1 cellular context compared by ENCODE assay signal in the genomic region with DNA sequence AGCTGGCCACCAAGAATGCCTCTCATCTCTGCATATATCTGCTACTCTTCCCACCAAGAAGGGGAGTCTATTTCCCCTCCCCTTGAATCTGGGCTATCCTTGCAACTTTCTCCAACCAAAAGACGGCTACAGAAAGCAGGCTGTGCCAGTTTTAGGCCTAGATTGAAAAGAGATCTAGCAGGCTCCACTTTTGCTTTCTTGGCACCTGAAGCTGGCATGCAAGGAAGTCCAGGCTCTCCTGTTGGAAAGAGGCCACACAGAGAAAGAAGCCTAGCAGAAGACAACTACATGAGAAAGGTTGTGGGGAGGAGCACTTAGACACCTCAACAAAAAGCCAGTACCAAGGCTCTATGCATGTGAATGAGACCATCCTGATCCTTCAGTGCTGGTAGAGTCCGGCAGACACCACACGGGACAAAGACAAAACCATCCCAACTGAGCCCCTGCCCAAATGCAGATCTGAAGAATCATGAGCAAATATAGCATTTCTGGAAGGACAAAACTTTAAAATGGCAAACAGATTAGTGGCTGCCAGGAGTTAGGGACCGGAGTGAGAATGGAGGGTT.
TF ChIP-seq lines count a peak whose summit lies in the region.

No MANE protein-coding gene starts in this region.

TF ChIP-seq in K562, 482 proteins besides CTCF, POLR2A, EP300 and RAD21 (continued from another document):
- TF ChIP-seq, protein P1, sequence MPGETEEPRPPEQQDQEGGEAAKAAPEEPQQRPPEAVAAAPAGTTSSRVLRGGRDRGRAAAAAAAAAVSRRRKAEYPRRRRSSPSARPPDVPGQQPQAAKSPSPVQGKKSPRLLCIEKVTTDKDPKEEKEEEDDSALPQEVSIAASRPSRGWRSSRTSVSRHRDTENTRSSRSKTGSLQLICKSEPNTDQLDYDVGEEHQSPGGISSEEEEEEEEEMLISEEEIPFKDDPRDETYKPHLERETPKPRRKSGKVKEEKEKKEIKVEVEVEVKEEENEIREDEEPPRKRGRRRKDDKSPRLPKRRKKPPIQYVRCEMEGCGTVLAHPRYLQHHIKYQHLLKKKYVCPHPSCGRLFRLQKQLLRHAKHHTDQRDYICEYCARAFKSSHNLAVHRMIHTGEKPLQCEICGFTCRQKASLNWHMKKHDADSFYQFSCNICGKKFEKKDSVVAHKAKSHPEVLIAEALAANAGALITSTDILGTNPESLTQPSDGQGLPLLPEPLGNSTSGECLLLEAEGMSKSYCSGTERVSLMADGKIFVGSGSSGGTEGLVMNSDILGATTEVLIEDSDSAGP (CRISPR knock-in tag; IDR thresholded peaks at IDR 0.05), result no peak
- TF ChIP-seq, protein P2, sequence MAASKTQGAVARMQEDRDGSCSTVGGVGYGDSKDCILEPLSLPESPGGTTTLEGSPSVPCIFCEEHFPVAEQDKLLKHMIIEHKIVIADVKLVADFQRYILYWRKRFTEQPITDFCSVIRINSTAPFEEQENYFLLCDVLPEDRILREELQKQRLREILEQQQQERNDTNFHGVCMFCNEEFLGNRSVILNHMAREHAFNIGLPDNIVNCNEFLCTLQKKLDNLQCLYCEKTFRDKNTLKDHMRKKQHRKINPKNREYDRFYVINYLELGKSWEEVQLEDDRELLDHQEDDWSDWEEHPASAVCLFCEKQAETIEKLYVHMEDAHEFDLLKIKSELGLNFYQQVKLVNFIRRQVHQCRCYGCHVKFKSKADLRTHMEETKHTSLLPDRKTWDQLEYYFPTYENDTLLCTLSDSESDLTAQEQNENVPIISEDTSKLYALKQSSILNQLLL (CRISPR knock-in tag; IDR thresholded peaks at IDR 0.05; ENCODE audit: borderline replicate concordance), result no peak
- no peak for TF ChIP-seq ZNF165 (CRISPR knock-in tag; IDR thresholded peaks at IDR 0.05; ENCODE audit: borderline replicate concordance)
- TF ChIP-seq, protein P3, sequence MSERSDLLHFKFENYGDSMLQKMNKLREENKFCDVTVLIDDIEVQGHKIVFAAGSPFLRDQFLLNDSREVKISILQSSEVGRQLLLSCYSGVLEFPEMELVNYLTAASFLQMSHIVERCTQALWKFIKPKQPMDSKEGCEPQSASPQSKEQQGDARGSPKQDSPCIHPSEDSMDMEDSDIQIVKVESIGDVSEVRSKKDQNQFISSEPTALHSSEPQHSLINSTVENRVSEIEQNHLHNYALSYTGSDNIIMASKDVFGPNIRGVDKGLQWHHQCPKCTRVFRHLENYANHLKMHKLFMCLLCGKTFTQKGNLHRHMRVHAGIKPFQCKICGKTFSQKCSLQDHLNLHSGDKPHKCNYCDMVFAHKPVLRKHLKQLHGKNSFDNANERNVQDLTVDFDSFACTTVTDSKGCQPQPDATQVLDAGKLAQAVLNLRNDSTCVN (CRISPR knock-in tag; IDR thresholded peaks at IDR 0.05), result no peak
- TF ChIP-seq, protein P4, sequence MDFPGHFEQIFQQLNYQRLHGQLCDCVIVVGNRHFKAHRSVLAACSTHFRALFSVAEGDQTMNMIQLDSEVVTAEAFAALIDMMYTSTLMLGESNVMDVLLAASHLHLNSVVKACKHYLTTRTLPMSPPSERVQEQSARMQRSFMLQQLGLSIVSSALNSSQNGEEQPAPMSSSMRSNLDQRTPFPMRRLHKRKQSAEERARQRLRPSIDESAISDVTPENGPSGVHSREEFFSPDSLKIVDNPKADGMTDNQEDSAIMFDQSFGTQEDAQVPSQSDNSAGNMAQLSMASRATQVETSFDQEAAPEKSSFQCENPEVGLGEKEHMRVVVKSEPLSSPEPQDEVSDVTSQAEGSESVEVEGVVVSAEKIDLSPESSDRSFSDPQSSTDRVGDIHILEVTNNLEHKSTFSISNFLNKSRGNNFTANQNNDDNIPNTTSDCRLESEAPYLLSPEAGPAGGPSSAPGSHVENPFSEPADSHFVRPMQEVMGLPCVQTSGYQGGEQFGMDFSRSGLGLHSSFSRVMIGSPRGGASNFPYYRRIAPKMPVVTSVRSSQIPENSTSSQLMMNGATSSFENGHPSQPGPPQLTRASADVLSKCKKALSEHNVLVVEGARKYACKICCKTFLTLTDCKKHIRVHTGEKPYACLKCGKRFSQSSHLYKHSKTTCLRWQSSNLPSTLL (IDR thresholded peaks at IDR 0.05), result no peak
- no peak for TF ChIP-seq HDAC2 (IDR thresholded peaks at IDR 0.05)
